ENCODE assay signal across 24 cellular contexts in the genomic region with DNA sequence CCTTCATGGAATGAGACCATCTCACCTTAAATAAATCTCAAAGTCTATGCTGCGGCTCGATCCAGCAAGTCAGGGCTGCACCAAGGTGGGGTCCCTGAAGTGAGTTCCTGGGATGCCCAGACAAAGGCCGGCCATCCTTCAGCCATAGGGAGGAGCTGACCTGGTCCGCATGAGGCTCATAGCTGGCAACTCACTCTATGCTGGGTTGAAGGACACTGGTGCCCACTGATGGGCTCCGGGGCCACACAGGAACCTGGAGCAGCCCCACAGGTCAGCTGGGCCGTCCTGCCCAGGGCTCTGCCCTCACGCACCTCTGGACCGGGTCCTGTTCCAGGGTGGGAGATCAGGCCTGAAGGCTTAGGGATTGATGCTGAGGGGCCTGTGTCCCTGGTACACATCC.
DNase-seq lines count a peak whose midpoint lies in the region; ATAC-seq and TF ChIP-seq lines count a peak whose summit lies in the region.
"Had no signal": no experiment of that assay in that cellular context is flagged by ENCODE, and none has a peak within 500 bp of the region (broad histone marks: within the 10 kb centered on the region; RNA-seq: fewer than 3 reads in every experiment).

No MANE protein-coding gene starts in this region.

- H3K27ac Mint-ChIP-seq in type B pancreatic cell = no peak overlapping the region
- H3K27ac Mint-ChIP-seq: CD4-positive, alpha-beta T cell had no signal

- H3K4me3 Mint-ChIP-seq in type B pancreatic cell = no peak overlapping the region
- no peak overlapping the region for H3K4me3 Mint-ChIP-seq in activated T-cell treated with anti-CD3 and anti-CD28 coated beads, Interleukin-2, amount 50 U/mL, for 4 hours
- H3K4me3 Mint-ChIP-seq: CD4-positive, alpha-beta T cell had no signal

- H3K4me3 ChIP-seq in Karpas-422 (ENCODE audit: low read length) = no peak overlapping the region
- H3K4me3 ChIP-seq: GM12878, K562 had no signal

- no peak for ATAC-seq in GM21381 (IDR thresholded peaks at IDR 0.05; ENCODE audit: unreplicated experiment)
- no peak for ATAC-seq in activated T-cell treated with anti-CD3 and anti-CD28 coated beads, Interleukin-2, amount 50 U/mL, for 4 hours
- ATAC-seq: GM12878, K562, PC-3 had no signal

- H3K27me3 Mint-ChIP-seq in type B pancreatic cell = peaks cover 39% of the 10 kb centered on the region
- peaks cover 16% of the 10 kb centered on the region for H3K27me3 Mint-ChIP-seq in activated T-cell treated with anti-CD3 and anti-CD28 coated beads, Interleukin-2, amount 50 U/mL, for 4 hours (ENCODE audit: low read depth)
- H3K27me3 Mint-ChIP-seq: CD4-positive, alpha-beta T cell had no signal

- peak overlapping the region; percentile 97 for H3K27ac ChIP-seq in Karpas-422 (ENCODE audit: low read length)
- H3K27ac ChIP-seq: 22Rv1 had no signal

- peaks cover 83% of the 10 kb centered on the region for H3K4me1 ChIP-seq in Karpas-422 (ENCODE audit: low read length)
- H3K4me1 ChIP-seq: Caco-2 had no signal

- TF ChIP-seq CTCF in type B pancreatic cell (conservative IDR thresholded peaks at IDR 0.05) = no peak

- no peaks in the 10 kb centered on the region for H3K36me3 Mint-ChIP-seq in type B pancreatic cell
- H3K36me3 Mint-ChIP-seq in activated T-cell treated with anti-CD3 and anti-CD28 coated beads, Interleukin-2, amount 50 U/mL, for 4 hours (ENCODE audit: insufficient read depth) = no peaks in the 10 kb centered on the region

- H3K9me3 Mint-ChIP-seq in type B pancreatic cell = no peaks in the 10 kb centered on the region
- no peaks in the 10 kb centered on the region for H3K9me3 Mint-ChIP-seq in activated T-cell treated with anti-CD3 and anti-CD28 coated beads, Interleukin-2, amount 50 U/mL, for 4 hours
- H3K9me3 Mint-ChIP-seq: CD4-positive, alpha-beta T cell had no signal

- no peaks in the 10 kb centered on the region for H3K9me2 ChIP-seq in Karpas-422 (replicated peaks; ENCODE audit: insufficient read depth, low read length)
- H3K9me2 ChIP-seq: SK-N-SH had no signal

- H4K20me1 ChIP-seq in Karpas-422 (ENCODE audit: insufficient read depth, low read depth, low read length) = no peaks in the 10 kb centered on the region

- H3K4me1 Mint-ChIP-seq in type B pancreatic cell (ENCODE audit: unreplicated experiment) = no peaks in the 10 kb centered on the region
- peaks cover 32% of the 10 kb centered on the region for H3K4me1 Mint-ChIP-seq in activated T-cell treated with anti-CD3 and anti-CD28 coated beads, Interleukin-2, amount 50 U/mL, for 4 hours (ENCODE audit: low read depth)

- no peaks in the 10 kb centered on the region for H3K27me3 ChIP-seq in Karpas-422 (ENCODE audit: low read length)

- peak; percentile 21 for DNase-seq in activated CD4-positive, CD25-positive, alpha-beta regulatory T cell treated with anti-CD3 and anti-CD28 coated beads, Interleukin-2, amount 50 U/mL, for 72 hours
- no peak for DNase-seq in activated CD4-positive, CD25-positive, alpha-beta regulatory T cell (lab: John Stamatoyannopoulos, UW)
- DNase-seq in Karpas-422 (no peak), islet precursor cell (peak; percentile 32), type B pancreatic cell (ENCODE audit: extremely low spot score, unreplicated experiment) (peak; percentile 51), AG08395 (ENCODE audit: low spot score) (no peak)
- DNase-seq in activated T-cell treated with anti-CD3 and anti-CD28 coated beads, Interleukin-2, amount 50 U/mL, for 4 hours = no peak
- DNase-seq: Caco-2; CD4-positive, alpha-beta T cell; GF-D8; GOT3; NCI-H1105 treated with DMSO at 0.1 percent for 48 hours; NCI-H1694; NCI-H2227 treated with DMSO at 0.1 percent for 48 hours; NCI-H510A treated with DMSO at 0.1 percent for 48 hours; NCI-H774; PC-3; RPMI8226; SHP77 treated with DMSO at 0.1 percent for 48 hours; SK-N-SH had no signal

- no peaks in the 10 kb centered on the region for H3K79me2 ChIP-seq in Karpas-422 (ENCODE audit: low read length)

- no peak overlapping the region for H2AFZ ChIP-seq in Karpas-422 (ENCODE audit: low read length)

- no peak overlapping the region for H3K4me2 ChIP-seq in Karpas-422 (ENCODE audit: low read depth, low read length, poor library complexity, severe bottlenecking)
- H3K4me2 ChIP-seq: SK-N-SH had no signal

- H3K9ac ChIP-seq in Karpas-422 (ENCODE audit: low read length) = no peak overlapping the region
- H3K9ac ChIP-seq: SK-N-SH had no signal

- H3K9me3 ChIP-seq in Karpas-422 (ENCODE audit: low read length) = no peaks in the 10 kb centered on the region
- H3K9me3 ChIP-seq: Caco-2, SK-N-SH had no signal

- no peaks in the 10 kb centered on the region for H3K36me3 ChIP-seq in Karpas-422 (ENCODE audit: insufficient read depth, low read length)

Comparison
In these comparisons a context has a peak if more than half of its experiments do, and no peak if none do; other contexts are left out.
1. DNase-seq: peak in activated CD4-positive, CD25-positive, alpha-beta regulatory T cell treated with anti-CD3 and anti-CD28 coated beads, Interleukin-2, amount 50 U/mL, for 72 hours (single experiment), islet precursor cell (single experiment) and type B pancreatic cell (single experiment); none in activated CD4-positive, CD25-positive, alpha-beta regulatory T cell (0 of 4), Karpas-422 (single experiment), activated T-cell treated with anti-CD3 and anti-CD28 coated beads, Interleukin-2, amount 50 U/mL, for 4 hours (single experiment) and AG08395 (single experiment).